23 cellular contexts compared by ENCODE assay signal in the genomic region with DNA sequence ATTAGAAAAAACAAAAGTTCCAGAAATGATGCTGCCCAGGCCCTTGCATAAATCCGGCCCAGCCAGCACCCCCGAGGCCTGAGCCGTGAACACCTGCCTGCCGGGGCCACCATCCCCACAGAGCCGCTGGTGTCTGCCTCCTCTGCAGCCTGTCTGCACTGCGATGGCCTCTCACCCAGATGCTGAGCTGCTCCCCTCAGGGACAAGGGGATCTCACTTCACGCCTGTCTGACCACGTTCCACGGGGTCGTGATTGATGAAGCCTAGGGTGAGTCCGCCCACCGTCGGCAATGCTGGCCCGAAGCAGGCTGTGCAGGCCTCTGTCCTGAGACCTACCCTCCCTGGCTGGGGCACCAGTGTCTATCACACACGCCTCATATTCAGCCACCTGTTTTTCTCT.
DNase-seq lines count a peak whose midpoint lies in the region; TF ChIP-seq lines count a peak whose summit lies in the region.
"Had no signal": no experiment of that assay in that cellular context is flagged by ENCODE, and none has a peak within 500 bp of the region (broad histone marks: within the 10 kb centered on the region; RNA-seq: fewer than 3 reads in every experiment).

No MANE protein-coding gene starts in this region.

- TF ChIP-seq EP300 in esophagus muscularis mucosa (IDR thresholded peaks at IDR 0.05): no peak

- WGBS in esophagus muscularis mucosa: 53% methylated on average over 15 of the region's 15 CpGs
- no CpG with 5 or more reads among the region's 15 CpGs for WGBS in neuronal stem cell (ENCODE audit: extremely low coverage in 2 of 2, insufficient read length in 2 of 2, insufficient replicate concordance in 1 of 2), 2 donors

- H3K18ac ChIP-seq in neuronal stem cell (ENCODE audit: low read length): peak overlapping the region; percentile 1

- no peak overlapping the region for H3K23ac ChIP-seq in neuronal stem cell (ENCODE audit: low read depth, low read length, poor library complexity)

- H2BK5ac ChIP-seq in neuronal stem cell (ENCODE audit: low read length): peak overlapping the region; percentile 32

- H3K4me2 ChIP-seq in BLaER1 (peak overlapping the region; percentile 41), Karpas-422 (ENCODE audit: low read depth, low read length, poor library complexity, severe bottlenecking) (peak overlapping the region; percentile 35), neuronal stem cell (ENCODE audit: insufficient read depth, low read length, poor library complexity, severe bottlenecking) (no peak overlapping the region)
- H3K4me2 ChIP-seq: GM23338 had no signal

- no peak overlapping the region for H2BK120ac ChIP-seq in neuronal stem cell (ENCODE audit: low read depth, low read length)

- DNase-seq in Karpas-422: peak; percentile 90
- DNase-seq in esophagus muscularis mucosa (ENCODE audit: extremely low spot score): peak; percentile 87
- DNase-seq in neuronal stem cell (ENCODE audit: low spot score): peak; percentile 38
- DNase-seq in NCI-H526 treated with DMSO at 0.1 percent for 48 hours (lab: John Stamatoyannopoulos, UW): no peak
- DNase-seq in HCEC 1CT: no peak
- no peak for DNase-seq in SKM-1 treated with dmso at 0.1 percent for 144 hours (lab: John Stamatoyannopoulos, UW; ENCODE audit: unreplicated experiment)
- DNase-seq: ACHN; COR-L47; DMS 273 treated with DMSO at 0.1 percent for 48 hours; DND-41; GF-D8; Kasumi-1; MG63; NCI-H1092; NCI-H1436 treated with DMSO at 0.1 percent for 48 hours; NCI-H2029; NCI-H446; NCI-H69; NK-92 treated with Interleukin-12 subunit alpha and Interleukin-12 subunit beta, amount 100 ng/mL, for 24 hours; Right ventricle myocardium superior had no signal

- H3K4me3 ChIP-seq in BLaER1: no peak overlapping the region
- H3K4me3 ChIP-seq in Karpas-422 (ENCODE audit: low read length): no peak overlapping the region
- H3K4me3 ChIP-seq in esophagus muscularis mucosa: no peak overlapping the region
- no peak overlapping the region for H3K4me3 ChIP-seq in neuronal stem cell (ENCODE audit: low read length in 2 of 2)
- H3K4me3 ChIP-seq: GM23338, MG63, SK-N-MC had no signal

- H3K79me1 ChIP-seq in neuronal stem cell (ENCODE audit: low read depth, low read length): peaks cover 3% of the 10 kb centered on the region

- H2BK12ac ChIP-seq in neuronal stem cell (ENCODE audit: low read length): no peak overlapping the region

- no peaks in the 10 kb centered on the region for H3K36me3 ChIP-seq in BLaER1
- H3K36me3 ChIP-seq in Karpas-422 (ENCODE audit: insufficient read depth, low read length): no peaks in the 10 kb centered on the region; the same call in 1 of the 2 replicates
- no peaks in the 10 kb centered on the region for H3K36me3 ChIP-seq in esophagus muscularis mucosa
- no peaks in the 10 kb centered on the region for H3K36me3 ChIP-seq in neuronal stem cell (replicated peaks in 1 of 2; ENCODE audit: control insufficient read depth in 2 of 2, insufficient read depth in 2 of 2, low read length in 2 of 2)
- H3K36me3 ChIP-seq: MG63 had no signal

- H3K27me3 ChIP-seq in BLaER1: no peaks in the 10 kb centered on the region
- H3K27me3 ChIP-seq in Karpas-422 (ENCODE audit: low read length): no peaks in the 10 kb centered on the region
- peaks cover 0 to 10% (median 0%) of the 10 kb centered on the region in 4 donors for H3K27me3 ChIP-seq in esophagus muscularis mucosa
- H3K27me3 ChIP-seq in neuronal stem cell (ENCODE audit: control insufficient read depth in 3 of 3, insufficient read depth in 3 of 3, low read depth in 1 of 3, low read length in 3 of 3): peaks cover 0 to 4% (median 2%) of the 10 kb centered on the region in 3 experiments
- H3K27me3 ChIP-seq: MG63 had no signal

- TF ChIP-seq CTCF in esophagus muscularis mucosa (IDR thresholded peaks at IDR 0.05): no peak

- H4K91ac ChIP-seq in neuronal stem cell (ENCODE audit: low read depth, low read length, poor library complexity): no peak overlapping the region

- no peak overlapping the region for H3K9ac ChIP-seq in BLaER1
- no peak overlapping the region for H3K9ac ChIP-seq in Karpas-422 (ENCODE audit: low read length)
- no peak overlapping the region for H3K9ac ChIP-seq in neuronal stem cell (ENCODE audit: low read depth, low read length, poor library complexity)

- H4K20me1 ChIP-seq in BLaER1 (no peaks in the 10 kb centered on the region), Karpas-422 (ENCODE audit: insufficient read depth, low read depth, low read length) (no peaks in the 10 kb centered on the region)

- no peak overlapping the region for H3K14ac ChIP-seq in neuronal stem cell (ENCODE audit: low read length)

- H2BK15ac ChIP-seq in neuronal stem cell (ENCODE audit: low read length): no peak overlapping the region

- H3K9me3 ChIP-seq in BLaER1 (peaks cover 34% of the 10 kb centered on the region), Karpas-422 (ENCODE audit: low read length) (peaks cover 8% of the 10 kb centered on the region; the same call in 1 of the 2 replicates), esophagus muscularis mucosa (peaks cover 0 to 18% (median 8%) of the 10 kb centered on the region in 4 donors), neuronal stem cell (replicated peaks in 1 of 2; ENCODE audit: control insufficient read depth in 2 of 2, insufficient read depth in 1 of 2, low read depth in 1 of 2, low read length in 2 of 2) (peaks cover 0 to 9% of the 10 kb centered on the region in 2 donors)
- H3K9me3 ChIP-seq: MG63 had no signal

- H2AFZ ChIP-seq in Karpas-422 (ENCODE audit: low read length): 0 out of 2 replicates have a peak overlapping the region, but pooled peaks have one; percentile 19
- H2AFZ ChIP-seq in neuronal stem cell (ENCODE audit: low read length): peak overlapping the region; percentile 67
- H2AFZ ChIP-seq: GM23338 had no signal

- peaks cover 23% of the 10 kb centered on the region for H3K4me1 ChIP-seq in BLaER1
- H3K4me1 ChIP-seq in Karpas-422 (ENCODE audit: low read length): peaks cover 40% of the 10 kb centered on the region
- no peaks in the 10 kb centered on the region for H3K4me1 ChIP-seq in esophagus muscularis mucosa
- H3K4me1 ChIP-seq in neuronal stem cell (ENCODE audit: control insufficient read depth in 2 of 2, insufficient read depth in 1 of 2, low read depth in 1 of 2, low read length in 2 of 2): peaks cover 2 to 17% of the 10 kb centered on the region in 2 donors

- no peaks in the 10 kb centered on the region for H3K79me2 ChIP-seq in Karpas-422 (ENCODE audit: low read length)

- H3K27ac ChIP-seq in BLaER1 (no peak overlapping the region), Karpas-422 (ENCODE audit: low read length) (peak overlapping the region; percentile 74), esophagus muscularis mucosa (replicated peaks in 1 of 4) (no peak overlapping the region), neuronal stem cell (replicated peaks; ENCODE audit: low read length) (peak overlapping the region; percentile 13)
- H3K27ac ChIP-seq: SK-N-MC had no signal

- peak overlapping the region; percentile 74 for H4K8ac ChIP-seq in neuronal stem cell (ENCODE audit: low read depth, low read length)

- intact Hi-C loops in esophagus muscularis mucosa (cut with DNase I): no loop called here

- H2AK5ac ChIP-seq in neuronal stem cell (ENCODE audit: low read depth, low read length): no peak overlapping the region

- no peak overlapping the region for H3K4ac ChIP-seq in neuronal stem cell (ENCODE audit: low read length)

- no peak for TF ChIP-seq POLR2A in esophagus muscularis mucosa (IDR thresholded peaks at IDR 0.05; ENCODE audit: low read depth)

- H3K9me2 ChIP-seq in Karpas-422 (replicated peaks; ENCODE audit: insufficient read depth, low read length): no peaks in the 10 kb centered on the region

Comparison
In these comparisons a context has a peak if more than half of its experiments do, and no peak if none do; other contexts are left out.
1. H3K27ac ChIP-seq: peak in Karpas-422 (single experiment) and neuronal stem cell (single experiment); none in BLaER1 (single experiment) and esophagus muscularis mucosa (0 of 4).
2. DNase-seq: peak in Karpas-422 (single experiment), esophagus muscularis mucosa (single experiment) and neuronal stem cell (single experiment); none in NCI-H526 treated with DMSO at 0.1 percent for 48 hours (single experiment), HCEC 1CT (single experiment) and SKM-1 treated with dmso at 0.1 percent for 144 hours (single experiment).